9 cellular contexts compared by ENCODE assay signal in genomic region chr7:23863209-23863798, GRCh38.
A peak's percentile ranks its signal among the peaks of the same experiment; 100 is the strongest.
DNase-seq lines count a peak whose midpoint lies in the region; ATAC-seq, FAIRE-seq and TF ChIP-seq lines count a peak whose summit lies in the region.
"Had no signal": no experiment of that assay in that cellular context is flagged by ENCODE, and none has a peak within 500 bp of the region (broad histone marks: within the 10 kb centered on the region; RNA-seq: fewer than 3 reads in every experiment).

No MANE protein-coding gene starts in this region.

- H3K27ac ChIP-seq in stomach, result no peak overlapping the region

- DNase-seq in DMS53 (lab: John Stamatoyannopoulos, UW), result peak; percentile 78
- peak; percentile 61 for DNase-seq in HT-29 (ENCODE audit: low spot score)
- peak; percentile 26 for DNase-seq in RPMI8226
- DNase-seq in fibroblast of pulmonary artery (ENCODE audit: low read depth), result peak; percentile 67
- DNase-seq in stomach, result no peak
- no peak for DNase-seq in GM12891 (ENCODE audit: insufficient read length, low spot score)

- H3K4me3 ChIP-seq in fibroblast of pulmonary artery (replicated peaks; ENCODE audit: low read depth, low read length) (no peak overlapping the region), stomach (no peak overlapping the region)

- 42 to 72% (median 59%) methylated on average over 1 of the region's 1 CpG for whole genome bisulfite sequencing in stomach, 5 donors

- H3K9me3 ChIP-seq in stomach, result no peaks in the 10 kb centered on the region

- no peak for TF ChIP-seq POLR2A in stomach (IDR thresholded peaks at IDR 0.05)
- TF ChIP-seq POLR2A in GM12891 (IDR thresholded peaks at IDR 0.05; ENCODE audit: low read depth, low read length), result no peak

- intact Hi-C loops in stomach (cut with DNase I; ENCODE audit: low total_unique reads), result no loop called here

- TF ChIP-seq EP300 in stomach (IDR thresholded peaks at IDR 0.05), result no peak

- no peaks in the 10 kb centered on the region for H3K4me1 ChIP-seq in stomach

- no peaks in the 10 kb centered on the region for H3K36me3 ChIP-seq in stomach

- FAIRE-seq in GM12891 (lab: Jason Lieb, UNC), result no peak
- FAIRE-seq: islet of Langerhans had no signal

- no peaks in the 10 kb centered on the region for H3K27me3 ChIP-seq in stomach

- ATAC-seq in HG03025 (IDR thresholded peaks at IDR 0.05; ENCODE audit: low FRiP score, unreplicated experiment), result no peak
- no peak for ATAC-seq in HG02870 (IDR thresholded peaks at IDR 0.05; ENCODE audit: unreplicated experiment)

- TF ChIP-seq CTCF in fibroblast of pulmonary artery (IDR thresholded peaks at IDR 0.05; ENCODE audit: low read length, missing control alignments) (peak; percentile 73), stomach (IDR thresholded peaks at IDR 0.05) (peak in 5 of 7 experiments; percentile 24 to 77 (median 53))

TF ChIP-seq in GM12891, 5 proteins besides CTCF, POLR2A, EP300 and RAD21:
- TF ChIP-seq POLR2AphosphoS5 (IDR thresholded peaks at IDR 0.05; ENCODE audit: low read depth, low read length) (no peak), POU2F2 (IDR thresholded peaks at IDR 0.05; ENCODE audit: low read depth, low read length) (no peak), SPI1 (IDR thresholded peaks at IDR 0.05; ENCODE audit: low read depth, low read length) (no peak), PAX5 (IDR thresholded peaks at IDR 0.05; ENCODE audit: insufficient read depth, low read length, severe bottlenecking) (no peak), TAF1 (IDR thresholded peaks at IDR 0.05; ENCODE audit: low read depth, low read length) (no peak)
TF ChIP-seq in GM12891: peak in this region for 0.

Comparison
In these comparisons a context has a peak if more than half of its experiments do, and no peak if none do; other contexts are left out.
1. DNase-seq: peak in DMS53 (single experiment), HT-29 (single experiment), RPMI8226 (single experiment) and fibroblast of pulmonary artery (single experiment); none in stomach (single experiment) and GM12891 (single experiment).